Comparison of ENCODE assay signal across 9 cellular contexts in genomic region chr11:107564877-107565218, GRCh38. TPM values are rescaled to one million over a fixed set of nuclear protein-coding genes. Genes with fewer than 3 reads are reported as not detected.
DNase-seq lines count a peak whose midpoint lies in the region; ATAC-seq, FAIRE-seq and TF ChIP-seq lines count a peak whose summit lies in the region.
"Had no signal": no experiment of that assay in that cellular context is flagged by ENCODE, and none has a peak within 500 bp of the region (broad histone marks: within the 10 kb centered on the region; RNA-seq: fewer than 3 reads in every experiment).

No MANE protein-coding gene starts in this region.

- peak overlapping the region; percentile 59 to 77 for H3K9ac ChIP-seq in kidney (ENCODE audit: low read length in 2 of 2)

- DNase-seq in DMS 273 (lab: John Stamatoyannopoulos, UW; ENCODE audit: unreplicated experiment) (peak; percentile 61), DMS 273 treated with DMSO at 0.1 percent for 48 hours (lab: John Stamatoyannopoulos, UW) (no peak), kidney (no peak), NCI-H2227 (lab: John Stamatoyannopoulos, UW; ENCODE audit: unreplicated experiment) (no peak), amniotic stem cell (lab: John Stamatoyannopoulos, UW) (no peak)
- DNase-seq in activated naive CD8-positive, alpha-beta T cell treated with anti-CD3 and anti-CD28 coated beads for 36 hours = no peak

- TF ChIP-seq CTCF in kidney (IDR thresholded peaks at IDR 0.05; ENCODE audit: borderline replicate concordance, extremely low read depth, insufficient read depth) = no peak

- H3K27ac ChIP-seq in kidney (ENCODE audit: low read depth in 2 of 2, low read length in 2 of 2) (no peak overlapping the region), thymus (ENCODE audit: low read depth) (peak overlapping the region; percentile 96)

- ATAC-seq in HG03097 (IDR thresholded peaks at IDR 0.05; ENCODE audit: low FRiP score, unreplicated experiment) = peak; percentile 2

- H3K9me3 Mint-ChIP-seq in activated naive CD8-positive, alpha-beta T cell treated with anti-CD3 and anti-CD28 coated beads for 36 hours = no peaks in the 10 kb centered on the region

- H3K27me3 Mint-ChIP-seq in activated naive CD8-positive, alpha-beta T cell treated with anti-CD3 and anti-CD28 coated beads for 36 hours = no peaks in the 10 kb centered on the region

- peaks cover 8% of the 10 kb centered on the region for H3K36me3 Mint-ChIP-seq in activated naive CD8-positive, alpha-beta T cell treated with anti-CD3 and anti-CD28 coated beads for 36 hours

- H3K4me1 ChIP-seq in kidney (ENCODE audit: control insufficient read depth in 1 of 2, insufficient read depth in 1 of 2, low read depth in 1 of 2, low read length in 2 of 2) (peaks cover 7 to 8% of the 10 kb centered on the region in 2 donors), thymus (ENCODE audit: control insufficient read depth, insufficient read depth, low read length) (peaks cover 8% of the 10 kb centered on the region)

- no peak for FAIRE-seq in kidney (lab: Jason Lieb, UNC)
- FAIRE-seq: A204.1 had no signal

- no peaks in the 10 kb centered on the region for H3K9me3 ChIP-seq in kidney (ENCODE audit: control insufficient read depth in 1 of 2, low read length in 2 of 2)
- no peaks in the 10 kb centered on the region for H3K9me3 ChIP-seq in thymus (ENCODE audit: control insufficient read depth)

- peak overlapping the region; percentile 94 for H3K27ac Mint-ChIP-seq in activated naive CD8-positive, alpha-beta T cell treated with anti-CD3 and anti-CD28 coated beads for 36 hours

- no peaks in the 10 kb centered on the region for H3K27me3 ChIP-seq in thymus (ENCODE audit: control insufficient read depth, insufficient read depth)

- H3K36me3 ChIP-seq in kidney (ENCODE audit: control insufficient read depth in 1 of 2, insufficient read depth in 2 of 2, low read length in 2 of 2) (no peaks in the 10 kb centered on the region), thymus (ENCODE audit: control insufficient read depth, insufficient read depth) (no peaks in the 10 kb centered on the region)

- H3K4me3 ChIP-seq in kidney (ENCODE audit: low read length in 2 of 2) (peak overlapping the region; percentile 85 to 93), thymus (ENCODE audit: low read length) (peak overlapping the region; percentile 86)

- peaks cover 53% of the 10 kb centered on the region for H3K4me1 Mint-ChIP-seq in activated naive CD8-positive, alpha-beta T cell treated with anti-CD3 and anti-CD28 coated beads for 36 hours

- 17% methylated on average over 6 of the region's 6 CpGs for WGBS in thymus

- peak overlapping the region; percentile 94 for H3K4me3 Mint-ChIP-seq in activated naive CD8-positive, alpha-beta T cell treated with anti-CD3 and anti-CD28 coated beads for 36 hours

- intact Hi-C loops in kidney (cut with DNase I) = no loop called here

RNA-seq across cellular contexts. Expression of gene ALKBH8, which starts 0.7 kb away (rescaled TPM):
- total RNA-seq in activated naive CD8-positive, alpha-beta T cell treated with anti-CD3 and anti-CD28 coated beads for 36 hours = 10 to 100 TPM; 18.6 to 19.8 TPM
- 9.4 TPM for total RNA-seq in kidney
- polyA plus RNA-seq in kidney (ENCODE audit: insufficient read depth, low read depth, low replicate concordance) = 3.8 TPM
- polyA plus RNA-seq in thymus = 6.7 TPM

RNA-seq across cellular contexts. Expression of gene ELMOD1, which starts 26.1 kb away (rescaled TPM):
- total RNA-seq in activated naive CD8-positive, alpha-beta T cell treated with anti-CD3 and anti-CD28 coated beads for 36 hours = not detected
- 0.47 TPM for total RNA-seq in kidney
- polyA plus RNA-seq in kidney (ENCODE audit: insufficient read depth, low read depth, low replicate concordance) (2.6 TPM), thymus (0.34 TPM)
